24 cellular contexts compared by ENCODE assay signal in genomic region chr3:98796334-98796733, GRCh38. TPM values are rescaled to one million over a fixed set of nuclear protein-coding genes. Genes with fewer than 3 reads are reported as not detected.
"Had no signal": no experiment of that assay in that cellular context is flagged by ENCODE, and none has a peak within 500 bp of the region (broad histone marks: within the 10 kb centered on the region; RNA-seq: fewer than 3 reads in every experiment).

No MANE protein-coding gene starts in this region.

- H3K9me3 ChIP-seq: body of pancreas, heart left ventricle, lower lobe of right lung, spleen had no signal

- H3K4me3 ChIP-seq: body of pancreas, cardiac muscle cell, heart left ventricle, lower lobe of right lung, spleen had no signal

- DNase-seq: activated CD4-positive, alpha-beta T cell treated with anti-CD3 and anti-CD28 coated beads for 1 hour; activated CD4-positive, alpha-beta T cell treated with anti-CD3 and anti-CD28 coated beads, Interleukin-2, amount 50 U/mL, for 1 hour; activated CD8-positive, alpha-beta T cell treated with anti-CD3 and anti-CD28 coated beads, Interleukin-2, amount 10 ng/mL, durations not matched to agents 7 days and 5 days; activated gamma-delta T cell; anterior cingulate cortex; body of pancreas; cortex of kidney; heart left ventricle; islet precursor cell; left colon; lower lobe of right lung; naive B cell; occipital lobe; retina; spleen; stimulated activated CD4-positive, alpha-beta T cell treated with anti-CD3 and anti-CD28 coated beads, Interleukin-4, amount 100 ng/mL, for 24 hours; stimulated activated naive CD8-positive, alpha-beta T cell treated with anti-CD3 and anti-CD28 coated beads, Interleukin-15, Interleukin-2, amounts not matched to agents 100 U/mL and 50 U/mL, for 24 hours; WERI-Rb-1 had no signal

- H3K27me3 Mint-ChIP-seq: activated naive CD4-positive, alpha-beta T cell treated with anti-CD3 and anti-CD28 coated beads, Interleukin-2, amount 50 U/mL, for 24 hours; naive B cell had no signal

- H3K4me1 Mint-ChIP-seq: activated naive CD4-positive, alpha-beta T cell treated with anti-CD3 and anti-CD28 coated beads, Interleukin-2, amount 50 U/mL, for 24 hours; naive B cell had no signal

- ATAC-seq: activated CD8-positive, alpha-beta T cell treated with anti-CD3 and anti-CD28 coated beads, Interleukin-2, amount 10 ng/mL, durations not matched to agents 7 days and 5 days; body of pancreas; left colon; lower lobe of right lung; stimulated activated naive CD8-positive, alpha-beta T cell treated with anti-CD3 and anti-CD28 coated beads, Interleukin-15, Interleukin-2, amounts not matched to agents 100 U/mL and 50 U/mL, for 24 hours had no signal

- H3K27me3 ChIP-seq: body of pancreas, cardiac muscle cell, heart left ventricle, spleen had no signal

- H3K36me3 Mint-ChIP-seq: activated naive CD4-positive, alpha-beta T cell treated with anti-CD3 and anti-CD28 coated beads, Interleukin-2, amount 50 U/mL, for 24 hours; naive B cell had no signal

- H3K9me3 Mint-ChIP-seq: activated naive CD4-positive, alpha-beta T cell treated with anti-CD3 and anti-CD28 coated beads, Interleukin-2, amount 50 U/mL, for 24 hours; activated T-helper 1 cell treated with anti-CD3 and anti-CD28 coated beads, Interleukin-12 subunit alpha, Interleukin-12 subunit beta, Interleukin-2, Interleukin-4 antibody, amounts not matched to agents 30 ng/mL and 10 ng/mL and 1 ng/mL, durations not matched to agents 14 hours and 24 hours and 36 hours; naive B cell had no signal

- H3K4me3 Mint-ChIP-seq: activated CD8-positive, alpha-beta T cell treated with anti-CD3 and anti-CD28 coated beads, Interleukin-2, amount 10 ng/mL, durations not matched to agents 7 days and 5 days; activated naive CD4-positive, alpha-beta T cell treated with anti-CD3 and anti-CD28 coated beads, Interleukin-2, amount 50 U/mL, for 24 hours; activated T-helper 1 cell treated with anti-CD3 and anti-CD28 coated beads, Interleukin-12 subunit alpha, Interleukin-12 subunit beta, Interleukin-2, Interleukin-4 antibody, amounts not matched to agents 30 ng/mL and 10 ng/mL and 1 ng/mL, durations not matched to agents 14 hours and 24 hours and 36 hours; naive B cell; T-helper 2 cell treated with Interferon-gamma antibody and Interleukin-4, amounts not matched to agents 5 μg/mL and 100 μg/mL, for 36 hours had no signal

- H3K27ac ChIP-seq: body of pancreas, cardiac muscle cell, heart left ventricle, lower lobe of right lung, spleen, WERI-Rb-1 had no signal

- H3K27ac Mint-ChIP-seq: activated CD8-positive, alpha-beta T cell treated with anti-CD3 and anti-CD28 coated beads, Interleukin-2, amount 10 ng/mL, durations not matched to agents 7 days and 5 days; activated naive CD4-positive, alpha-beta T cell treated with anti-CD3 and anti-CD28 coated beads, Interleukin-2, amount 50 U/mL, for 24 hours; activated T-helper 1 cell treated with anti-CD3 and anti-CD28 coated beads, Interleukin-12 subunit alpha, Interleukin-12 subunit beta, Interleukin-2, Interleukin-4 antibody, amounts not matched to agents 30 ng/mL and 10 ng/mL and 1 ng/mL, durations not matched to agents 14 hours and 24 hours and 36 hours; naive B cell; T-helper 2 cell treated with Interferon-gamma antibody and Interleukin-4, amounts not matched to agents 5 μg/mL and 100 μg/mL, for 36 hours had no signal

- H3K4me1 ChIP-seq: body of pancreas, heart left ventricle, lower lobe of right lung, spleen had no signal

- FAIRE-seq: endometrium, TTC549 had no signal

RNA-seq across cellular contexts. Expression of gene ST3GAL6, which starts 33.2 kb away (rescaled TPM):
- total RNA-seq: activated CD8-positive, alpha-beta T cell treated with anti-CD3 and anti-CD28 coated beads, Interleukin-2, amount 10 ng/mL, durations not matched to agents 7 days and 5 days had no signal
